ENCODE assay signal across 14 cellular contexts in genomic region chr2:154455871-154456270, GRCh38.
DNase-seq lines count a peak whose midpoint lies in the region; ATAC-seq, FAIRE-seq and TF ChIP-seq lines count a peak whose summit lies in the region.
"Had no signal": no experiment of that assay in that cellular context is flagged by ENCODE, and none has a peak within 500 bp of the region (broad histone marks: within the 10 kb centered on the region; RNA-seq: fewer than 3 reads in every experiment).

No MANE protein-coding gene starts in this region.

- H3K9me3 ChIP-seq in astrocyte (ENCODE audit: insufficient read depth, low read depth, low read length) (no peaks in the 10 kb centered on the region), lower lobe of right lung (no peaks in the 10 kb centered on the region), spleen (no peaks in the 10 kb centered on the region)

- intact Hi-C loops in lower lobe of right lung (cut with DNase I) = no loop called here
- intact Hi-C loops in spleen (cut with DNase I; ENCODE audit: low total_unique reads) = no loop called here

- no peaks in the 10 kb centered on the region for H3K27me3 ChIP-seq in astrocyte (ENCODE audit: insufficient read depth, low read length)
- H3K27me3 ChIP-seq in lower lobe of right lung (ENCODE audit: low read depth) = no peaks in the 10 kb centered on the region
- no peaks in the 10 kb centered on the region for H3K27me3 ChIP-seq in spleen (replicated peaks in 1 of 7)
- H3K27me3 ChIP-seq: foreskin keratinocyte had no signal

- no peaks in the 10 kb centered on the region for H4K20me1 ChIP-seq in astrocyte (ENCODE audit: insufficient read depth, low read length)

- TF ChIP-seq CTCF in astrocyte (IDR thresholded peaks at IDR 0.05; ENCODE audit: insufficient read depth, low read depth, low read length) = no peak
- no peak for TF ChIP-seq CTCF in lower lobe of right lung (IDR thresholded peaks at IDR 0.05)
- TF ChIP-seq CTCF in spleen (IDR thresholded peaks at IDR 0.05 in 8 of 11, conservative IDR thresholded peaks at IDR 0.05 in 3 of 11) = no peak

- FAIRE-seq in astrocyte (lab: Jason Lieb, UNC) = no peak

- no peaks in the 10 kb centered on the region for H3K36me3 Mint-ChIP-seq in astrocyte (ENCODE audit: low read depth, unreplicated experiment)
- H3K36me3 Mint-ChIP-seq: stimulated activated memory B cell treated with anti-CD40 and anti-IgM and Interleukin-4, amounts not matched to agents 10 μg/mL and 1 μg/mL and 100 μg/mL, for 72 hours had no signal

- peaks cover 6% of the 10 kb centered on the region for H3K4me1 Mint-ChIP-seq in stimulated activated naive CD8-positive, alpha-beta T cell treated with anti-CD3 and anti-CD28 coated beads, Interleukin-15, amount 100 ng/mL, for 72 hours
- peaks cover 21% of the 10 kb centered on the region for H3K4me1 Mint-ChIP-seq in astrocyte (ENCODE audit: low read depth, unreplicated experiment)
- H3K4me1 Mint-ChIP-seq: stimulated activated memory B cell treated with anti-CD40 and anti-IgM and Interleukin-4, amounts not matched to agents 10 μg/mL and 1 μg/mL and 100 μg/mL, for 72 hours had no signal

- no peak for DNase-seq in stimulated activated naive CD8-positive, alpha-beta T cell treated with anti-CD3 and anti-CD28 coated beads, Interleukin-15, amount 100 ng/mL, for 72 hours
- DNase-seq in stimulated activated naive CD8-positive, alpha-beta T cell treated with anti-CD3 and anti-CD28 coated beads, Interleukin-15, Interleukin-2, amounts not matched to agents 100 U/mL and 50 U/mL, for 24 hours = no peak
- no peak for DNase-seq in astrocyte (ENCODE audit: low read depth)
- no peak for DNase-seq in lower lobe of right lung
- DNase-seq in NCI-H2107 treated with DMSO at 0.1 percent for 48 hours (lab: John Stamatoyannopoulos, UW; ENCODE audit: unreplicated experiment) = no peak
- DNase-seq in spleen = no peak
- DNase-seq: aorta, foreskin keratinocyte, NCI-H1930 had no signal

- H3K4me1 ChIP-seq in astrocyte (ENCODE audit: insufficient read depth, low read length) (no peaks in the 10 kb centered on the region), lower lobe of right lung (no peaks in the 10 kb centered on the region), spleen (peaks cover 0 to 6% (median 0%) of the 10 kb centered on the region in 6 donors)
- H3K4me1 ChIP-seq: foreskin keratinocyte had no signal

- H3K27ac ChIP-seq in astrocyte (ENCODE audit: low read depth, low read length) = no peak overlapping the region
- no peak overlapping the region for H3K27ac ChIP-seq in lower lobe of right lung
- no peak overlapping the region for H3K27ac ChIP-seq in spleen
- H3K27ac ChIP-seq: foreskin keratinocyte, HL-60, RWPE1 had no signal

- H3K36me3 ChIP-seq in astrocyte (ENCODE audit: insufficient read depth, low read length) = no peaks in the 10 kb centered on the region
- no peaks in the 10 kb centered on the region for H3K36me3 ChIP-seq in lower lobe of right lung
- H3K36me3 ChIP-seq in spleen = no peaks in the 10 kb centered on the region

- H3K79me2 ChIP-seq in astrocyte (ENCODE audit: insufficient read depth, low read length) = no peaks in the 10 kb centered on the region

- H3K27me3 Mint-ChIP-seq in stimulated activated naive CD8-positive, alpha-beta T cell treated with anti-CD3 and anti-CD28 coated beads, Interleukin-15, amount 100 ng/mL, for 72 hours = no peaks in the 10 kb centered on the region
- no peaks in the 10 kb centered on the region for H3K27me3 Mint-ChIP-seq in astrocyte (ENCODE audit: low read depth, unreplicated experiment)
- H3K27me3 Mint-ChIP-seq: stimulated activated memory B cell treated with anti-CD40 and anti-IgM and Interleukin-4, amounts not matched to agents 10 μg/mL and 1 μg/mL and 100 μg/mL, for 72 hours had no signal

- H2AFZ ChIP-seq in astrocyte (ENCODE audit: low read depth, low read length) = no peak overlapping the region

- H3K4me3 ChIP-seq in astrocyte (ENCODE audit: insufficient read depth, low read depth, low read length) (peak overlapping the region; percentile 20), lower lobe of right lung (peak overlapping the region; percentile 44), spleen (peak overlapping the region in 4 of 8 donors; percentile 5 to 38 (median 23))

- H3K9ac ChIP-seq in astrocyte (ENCODE audit: low read length) = no peak overlapping the region

- H3K4me2 ChIP-seq in astrocyte (ENCODE audit: low read length) = peak overlapping the region; percentile 57

- H3K9me3 Mint-ChIP-seq in stimulated activated naive CD8-positive, alpha-beta T cell treated with anti-CD3 and anti-CD28 coated beads, Interleukin-15, amount 100 ng/mL, for 72 hours = no peaks in the 10 kb centered on the region
- no peaks in the 10 kb centered on the region for H3K9me3 Mint-ChIP-seq in astrocyte (ENCODE audit: unreplicated experiment)
- H3K9me3 Mint-ChIP-seq: stimulated activated memory B cell treated with anti-CD40 and anti-IgM and Interleukin-4, amounts not matched to agents 10 μg/mL and 1 μg/mL and 100 μg/mL, for 72 hours had no signal

- H3K4me3 Mint-ChIP-seq in stimulated activated naive CD8-positive, alpha-beta T cell treated with anti-CD3 and anti-CD28 coated beads, Interleukin-15, amount 100 ng/mL, for 72 hours = peak overlapping the region; percentile 36 to 60
- H3K4me3 Mint-ChIP-seq in astrocyte (ENCODE audit: unreplicated experiment) = peak overlapping the region; percentile 4
- H3K4me3 Mint-ChIP-seq: stimulated activated memory B cell treated with anti-CD40 and anti-IgM and Interleukin-4, amounts not matched to agents 10 μg/mL and 1 μg/mL and 100 μg/mL, for 72 hours had no signal

- no peak overlapping the region for H3K27ac Mint-ChIP-seq in stimulated activated naive CD8-positive, alpha-beta T cell treated with anti-CD3 and anti-CD28 coated beads, Interleukin-15, amount 100 ng/mL, for 72 hours
- H3K27ac Mint-ChIP-seq in astrocyte (ENCODE audit: unreplicated experiment) = peak overlapping the region; percentile 83
- H3K27ac Mint-ChIP-seq: stimulated activated memory B cell treated with anti-CD40 and anti-IgM and Interleukin-4, amounts not matched to agents 10 μg/mL and 1 μg/mL and 100 μg/mL, for 72 hours had no signal

- TF ChIP-seq POLR2A in spleen (IDR thresholded peaks at IDR 0.05) = no peak

- WGBS in spleen, 5 donors = 34 to 49% (median 37%) methylated on average over 2 of the region's 2 CpGs

- no peak for ATAC-seq in stimulated activated naive CD8-positive, alpha-beta T cell treated with anti-CD3 and anti-CD28 coated beads, Interleukin-15, amount 100 ng/mL, for 72 hours
- ATAC-seq in stimulated activated naive CD8-positive, alpha-beta T cell treated with anti-CD3 and anti-CD28 coated beads, Interleukin-15, Interleukin-2, amounts not matched to agents 100 U/mL and 50 U/mL, for 24 hours = no peak
- ATAC-seq in lower lobe of right lung (no peak), HG03108 (IDR thresholded peaks at IDR 0.05; ENCODE audit: unreplicated experiment) (no peak), HG03469 (IDR thresholded peaks at IDR 0.05; ENCODE audit: unreplicated experiment) (no peak)
- ATAC-seq: foreskin keratinocyte; stimulated activated memory B cell treated with anti-CD40 and anti-IgM and Interleukin-4, amounts not matched to agents 10 μg/mL and 1 μg/mL and 100 μg/mL, for 72 hours had no signal
